Comparison of ENCODE assay signal across 11 cellular contexts in the genomic region with DNA sequence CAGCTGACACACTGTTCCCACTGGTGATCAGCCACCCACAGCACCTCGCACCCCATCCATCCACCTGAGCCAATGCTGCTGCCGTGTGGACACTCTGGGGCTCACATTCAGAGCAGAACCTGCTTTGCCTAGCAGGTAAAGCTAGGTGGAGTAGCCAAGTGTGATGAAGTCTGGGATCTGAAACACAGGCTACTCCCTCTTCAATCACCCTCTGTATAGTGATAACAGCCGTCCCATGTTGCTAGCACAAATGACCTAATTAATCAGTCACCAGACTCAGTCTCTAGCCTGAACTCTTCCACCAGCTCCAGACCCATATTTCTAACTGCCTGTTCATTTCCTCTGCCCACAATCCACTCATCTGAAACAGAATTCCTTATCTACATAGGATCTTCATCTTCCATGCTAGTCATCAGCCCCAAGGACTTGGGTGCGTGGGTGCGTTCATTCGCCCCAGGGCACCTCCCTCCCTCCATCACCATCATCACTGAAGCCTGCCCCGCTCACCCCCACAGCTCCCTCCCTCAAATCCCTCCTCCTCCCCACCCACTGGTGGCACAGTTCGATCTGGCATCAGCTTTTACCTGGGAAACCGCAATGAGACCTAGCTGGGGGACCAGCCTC. TPM values are rescaled to one million over a fixed set of nuclear protein-coding genes. Genes with fewer than 3 reads are reported as not detected.
DNase-seq lines count a peak whose midpoint lies in the region; ATAC-seq and TF ChIP-seq lines count a peak whose summit lies in the region.
"Had no signal": no experiment of that assay in that cellular context is flagged by ENCODE, and none has a peak within 500 bp of the region (broad histone marks: within the 10 kb centered on the region; RNA-seq: fewer than 3 reads in every experiment).

No MANE protein-coding gene starts in this region.

- POLR2A ChIA-PET in activated CD8-positive, alpha-beta T cell treated with anti-CD3 and anti-CD28 coated beads for 36 hours (lab: Charles Lee), result interaction anchor here (1.2 to 1.8 kb wide), 3 partner anchors 9 to 14 kb away, joined by 3 to 5 read pairs (median 4); no protein-coding TSS in a partner anchor

- peaks cover 39% of the 10 kb centered on the region for H3K36me3 Mint-ChIP-seq in activated CD8-positive, alpha-beta T cell treated with anti-CD3 and anti-CD28 coated beads for 36 hours (ENCODE audit: low read depth)

- peaks cover 67% of the 10 kb centered on the region for H3K4me1 Mint-ChIP-seq in activated CD8-positive, alpha-beta T cell treated with anti-CD3 and anti-CD28 coated beads for 36 hours (ENCODE audit: low read depth)

- TF ChIP-seq POLR2A in suprapubic skin (IDR thresholded peaks at IDR 0.05), result no peak

- H3K27ac ChIP-seq in suprapubic skin, result peak overlapping the region; percentile 28
- H3K27ac ChIP-seq in colonic mucosa, result no peak overlapping the region
- H3K27ac ChIP-seq: BLaER1 had no signal

- TF ChIP-seq EP300 in suprapubic skin (IDR thresholded peaks at IDR 0.05), result no peak

- H3K27ac Mint-ChIP-seq in activated CD8-positive, alpha-beta T cell treated with anti-CD3 and anti-CD28 coated beads for 36 hours, result peak overlapping the region; percentile 17

- H3K27me3 Mint-ChIP-seq in activated CD8-positive, alpha-beta T cell treated with anti-CD3 and anti-CD28 coated beads for 36 hours, result no peaks in the 10 kb centered on the region

- no peak overlapping the region for H3K4me3 Mint-ChIP-seq in activated CD8-positive, alpha-beta T cell treated with anti-CD3 and anti-CD28 coated beads for 36 hours

- TF ChIP-seq CTCF in activated CD8-positive, alpha-beta T cell treated with anti-CD3 and anti-CD28 coated beads for 36 hours (IDR thresholded peaks at IDR 0.05), result no peak
- TF ChIP-seq CTCF in suprapubic skin (IDR thresholded peaks at IDR 0.05), result peak; percentile 12 to 31
- TF ChIP-seq CTCF in colonic mucosa (IDR thresholded peaks at IDR 0.05), result no peak

- intact Hi-C loops in Right ventricle myocardium superior (cut with DNase I) (no loop called here), cardiac septum (cut with DNase I) (no loop called here), left ventricle myocardium superior (cut with micrococcal nuclease) (no loop called here), colonic mucosa (cut with DNase I) (no loop called here)
- intact Hi-C loops in activated CD8-positive, alpha-beta T cell treated with anti-CD3 and anti-CD28 coated beads for 36 hours (cut with micrococcal nuclease), result no loop called here

- H3K9ac ChIP-seq in colonic mucosa (ENCODE audit: low read depth in 2 of 2, low read length in 2 of 2), result no peak overlapping the region
- H3K9ac ChIP-seq: BLaER1 had no signal

- 47% methylated on average over 9 of the region's 9 CpGs for WGBS in suprapubic skin

- peaks cover 64% of the 10 kb centered on the region for H3K4me1 ChIP-seq in suprapubic skin
- H3K4me1 ChIP-seq in colonic mucosa, result peaks cover 13% of the 10 kb centered on the region

- CTCF ChIA-PET in activated CD8-positive, alpha-beta T cell treated with anti-CD3 and anti-CD28 coated beads for 36 hours (lab: Charles Lee), result interaction anchor here (0.8 to 2.7 kb wide), 10 partner anchors 9 to 112 kb away, joined by 3 to 10 read pairs (median 4); no protein-coding TSS in a partner anchor

- H3K27me3 ChIP-seq in suprapubic skin, result no peaks in the 10 kb centered on the region
- no peaks in the 10 kb centered on the region for H3K27me3 ChIP-seq in colonic mucosa
- H3K27me3 ChIP-seq: BLaER1 had no signal

- H3K9me3 ChIP-seq in suprapubic skin (no peaks in the 10 kb centered on the region), colonic mucosa (no peaks in the 10 kb centered on the region)

- no peaks in the 10 kb centered on the region for H3K36me3 ChIP-seq in suprapubic skin
- no peaks in the 10 kb centered on the region for H3K36me3 ChIP-seq in colonic mucosa

- DNase-seq in Right ventricle myocardium superior, result no peak
- DNase-seq in cardiac septum (ENCODE audit: low spot score), result no peak
- peak; percentile 22 for DNase-seq in activated CD8-positive, alpha-beta T cell treated with anti-CD3 and anti-CD28 coated beads for 36 hours
- no peak for DNase-seq in left ventricle myocardium superior
- DNase-seq in suprapubic skin (ENCODE audit: low spot score in 2 of 2), result no peak
- no peak for DNase-seq in colonic mucosa
- no peak for DNase-seq in central memory CD4-positive, alpha-beta T cell
- DNase-seq: amygdala had no signal

- no peaks in the 10 kb centered on the region for H3K9me3 Mint-ChIP-seq in activated CD8-positive, alpha-beta T cell treated with anti-CD3 and anti-CD28 coated beads for 36 hours

- H3K4me3 ChIP-seq in suprapubic skin (no peak overlapping the region), colonic mucosa (no peak overlapping the region)
- H3K4me3 ChIP-seq: BLaER1 had no signal

- peak; percentile 43 for ATAC-seq in Right ventricle myocardium superior (ENCODE audit: poor library complexity)
- peak; percentile 50 for ATAC-seq in activated CD8-positive, alpha-beta T cell treated with anti-CD3 and anti-CD28 coated beads for 36 hours
- ATAC-seq in left ventricle myocardium superior, result peak; percentile 45
- ATAC-seq in HG03469 (IDR thresholded peaks at IDR 0.05; ENCODE audit: unreplicated experiment), result no peak
- ATAC-seq: Panc1 had no signal

RNA-seq across cellular contexts. Expression of a gene that starts 19.8 kb away (rescaled TPM):
- total RNA-seq in Right ventricle myocardium superior (56.1 TPM), cardiac septum (63.5 TPM), left ventricle myocardium superior (71.7 TPM), suprapubic skin (100 to 1,000 TPM; 132 to 200 (median 176) TPM), colonic mucosa (100 to 1,000 TPM; 160 to 206 TPM)
- total RNA-seq in activated CD8-positive, alpha-beta T cell treated with anti-CD3 and anti-CD28 coated beads for 36 hours, result 100 to 1,000 TPM; 118 TPM

Comparison
In these comparisons a context has a peak if more than half of its experiments do, and no peak if none do; other contexts are left out.
1. CTCF ChIP-seq: peak in suprapubic skin (2 of 2); none in activated CD8-positive, alpha-beta T cell treated with anti-CD3 and anti-CD28 coated beads for 36 hours (single experiment) and colonic mucosa (single experiment).